Comparison of ENCODE assay signal across 9 cellular contexts in genomic region chr1:148529101-148529567, GRCh38. TPM values are rescaled to one million over a fixed set of nuclear protein-coding genes. Genes with fewer than 3 reads are reported as not detected.
DNase-seq lines count a peak whose midpoint lies in the region; ATAC-seq and TF ChIP-seq lines count a peak whose summit lies in the region.
"Not testable (repeated sequence)": the region's sequence is repeated elsewhere in the genome, so short reads cannot be mapped to it uniquely, and the experiment has no call there.
"Had no signal": no experiment of that assay in that cellular context is flagged by ENCODE, and none has a peak within 500 bp of the region (broad histone marks: within the 10 kb centered on the region; RNA-seq: fewer than 3 reads in every experiment).

No MANE protein-coding gene starts in this region.

- H3K4me2 ChIP-seq in HCT116 (ENCODE audit: low read length), result peak overlapping the region; percentile 28; the same call in 1 of the 2 replicates

- not testable (repeated sequence) for H3K36me3 Mint-ChIP-seq in activated CD4-positive, alpha-beta T cell treated with anti-CD3 and anti-CD28 coated beads, Interleukin-2, amount 10 ng/mL, durations not matched to agents 24 days and 14 days (ENCODE audit: low read depth); mesothelial cell of epicardium

- not testable (repeated sequence) for H3K4me3 ChIP-seq in HCT116 (replicated peaks in 1 of 2; ENCODE audit: low read depth in 1 of 2, low read length in 2 of 2)
- H3K4me3 ChIP-seq in adipocyte (ENCODE audit: low read length), result peak overlapping the region; percentile 33

- DNase-seq in HCT116 (ENCODE audit: low read depth, low spot score) (peak; percentile 71), NOMO-1 treated with DMSO at 0.1 percent for 48 hours (lab: John Stamatoyannopoulos, UW; ENCODE audit: unreplicated experiment) (peak; percentile 5), adipocyte (ENCODE audit: low read depth) (peak; percentile 31), fibroblast of peridontal ligament (ENCODE audit: extremely low read depth) (peak; percentile 66), mesothelial cell of epicardium (ENCODE audit: low spot score in 2 of 2, unreplicated experiment in 2 of 2) (peak in 1 of 2 experiments; percentile 41)
- peak; percentile 88 for DNase-seq in activated CD4-positive, alpha-beta T cell treated with anti-CD3 and anti-CD28 coated beads, Interleukin-2, amount 10 ng/mL, durations not matched to agents 24 days and 14 days
- DNase-seq in stimulated activated CD4-positive, alpha-beta T cell treated with anti-CD3 and anti-CD28 coated beads, Interleukin-1b, Interleukin-23, amount 100 ng/mL, for 4 hours (ENCODE audit: low read depth in 2 of 2), result peak; percentile 56 to 63

- POLR2A ChIA-PET in HCT116 (lab: Charles Lee), result not testable (repeated sequence)

- H3K79me2 ChIP-seq in HCT116 (ENCODE audit: insufficient read depth, low read length), result not testable (repeated sequence)

- H3K9ac ChIP-seq in HCT116 (ENCODE audit: low read length); adipocyte (ENCODE audit: low read length): not testable (repeated sequence)

- H3K36me3 ChIP-seq in HCT116 (ENCODE audit: control insufficient read depth in 1 of 2, insufficient read depth in 2 of 2, low read length in 2 of 2); adipocyte (ENCODE audit: control insufficient read depth, insufficient read depth, low read length, severe bottlenecking): not testable (repeated sequence)

- not testable (repeated sequence) for H3K9me3 ChIP-seq in HCT116 (ENCODE audit: control insufficient read depth in 1 of 2, insufficient read depth in 1 of 2, low read depth in 1 of 2, low read length in 2 of 2); adipocyte (ENCODE audit: control insufficient read depth, low read length)

- H3K27ac ChIP-seq in 22Rv1, result peak overlapping the region; percentile 80
- not testable (repeated sequence) for H3K27ac ChIP-seq in HCT116 (ENCODE audit: low read depth, low read length)

- not testable (repeated sequence) for H3K4me1 Mint-ChIP-seq in activated CD4-positive, alpha-beta T cell treated with anti-CD3 and anti-CD28 coated beads, Interleukin-2, amount 10 ng/mL, durations not matched to agents 24 days and 14 days; mesothelial cell of epicardium

- TF ChIP-seq RAD21 in HCT116 (IDR thresholded peaks at IDR 0.05; ENCODE audit: low read depth), result peak; percentile 7; the same call in 1 of the 2 replicates

- not testable (repeated sequence) for H4K20me1 ChIP-seq in HCT116 (ENCODE audit: insufficient read depth)

- peak overlapping the region; percentile 9 for H3K27ac Mint-ChIP-seq in activated CD4-positive, alpha-beta T cell treated with anti-CD3 and anti-CD28 coated beads, Interleukin-2, amount 10 ng/mL, durations not matched to agents 24 days and 14 days
- peak overlapping the region; percentile 72 for H3K27ac Mint-ChIP-seq in mesothelial cell of epicardium

- not testable (repeated sequence) for H3K9me3 Mint-ChIP-seq in activated CD4-positive, alpha-beta T cell treated with anti-CD3 and anti-CD28 coated beads, Interleukin-2, amount 10 ng/mL, durations not matched to agents 24 days and 14 days; mesothelial cell of epicardium

- H3K9me2 ChIP-seq in HCT116 (ENCODE audit: insufficient read depth), result not testable (repeated sequence)

- ATAC-seq in HCT116, result peak; percentile 42; the same call in 1 of the 2 replicates

- intact Hi-C loops in HCT116 (cut with micrococcal nuclease), result loop anchor here (10.0 kb wide), 1 partner anchor 264 kb away; no protein-coding TSS in a partner anchor
- intact Hi-C loops in activated CD4-positive, alpha-beta T cell treated with anti-CD3 and anti-CD28 coated beads, Interleukin-2, amount 10 ng/mL, durations not matched to agents 24 days and 14 days (cut with micrococcal nuclease), result loop anchor here (10.0 kb wide), 1 partner anchor 154 kb away; no protein-coding TSS in a partner anchor

- not testable (repeated sequence) for H3K27me3 ChIP-seq in HCT116 (ENCODE audit: insufficient read depth, low read length); adipocyte (replicated peaks; ENCODE audit: control insufficient read depth, insufficient read depth, low read length)

- not testable (repeated sequence) for H2AFZ ChIP-seq in HCT116 (ENCODE audit: low read depth, low read length, poor library complexity, severe bottlenecking)

- CTCF ChIA-PET in HCT116 (lab: Charles Lee), result not testable (repeated sequence)

- RAD21 ChIA-PET in HCT116 (lab: Charles Lee; ENCODE audit: low non-redundant PET in 1 of 2, low total read pairs in 2 of 2, uncharacterized antibody in 2 of 2, unreplicated experiment in 2 of 2), result not testable (repeated sequence)

- not testable (repeated sequence) for H3K4me1 ChIP-seq in HCT116 (ENCODE audit: control insufficient read depth in 1 of 2, insufficient read depth in 2 of 2, low read length in 2 of 2); adipocyte (ENCODE audit: control insufficient read depth, insufficient read depth, low read length)

- BruUV-seq in HCT116 (replicated peaks; lab: Mats Ljungman, UMichigan), result not testable (repeated sequence)

- peak overlapping the region; percentile 64 for H3K4me3 Mint-ChIP-seq in activated CD4-positive, alpha-beta T cell treated with anti-CD3 and anti-CD28 coated beads, Interleukin-2, amount 10 ng/mL, durations not matched to agents 24 days and 14 days
- peak overlapping the region; percentile 64 for H3K4me3 Mint-ChIP-seq in mesothelial cell of epicardium

- not testable (repeated sequence) for H3K27me3 Mint-ChIP-seq in activated CD4-positive, alpha-beta T cell treated with anti-CD3 and anti-CD28 coated beads, Interleukin-2, amount 10 ng/mL, durations not matched to agents 24 days and 14 days; mesothelial cell of epicardium (ENCODE audit: low read depth)

- not testable (repeated sequence) for TF ChIP-seq POLR2A in HCT116 (IDR thresholded peaks at IDR 0.05; ENCODE audit: borderline replicate concordance, extremely low read depth, insufficient read depth, insufficient read length)

- not testable (repeated sequence) for TF ChIP-seq CTCF in 22Rv1 (IDR thresholded peaks at IDR 0.05); HCT116 (IDR thresholded peaks at IDR 0.05 in 2 of 3, conservative IDR thresholded peaks at IDR 0.05 in 1 of 3; ENCODE audit: borderline replicate concordance in 1 of 3, insufficient read depth in 1 of 3, low read depth in 2 of 3, low read length in 2 of 3); mesothelial cell of epicardium (IDR thresholded peaks at IDR 0.05; ENCODE audit: unreplicated experiment)

TF ChIP-seq in HCT116, 20 proteins besides CTCF, POLR2A, EP300 and RAD21:
- TF ChIP-seq ATF3 (IDR thresholded peaks at IDR 0.05), result peak; percentile 81
- 0 out of 2 replicates have a peak, but pooled peaks have one; percentile 21 for TF ChIP-seq POLR2AphosphoS5 (IDR thresholded peaks at IDR 0.05; ENCODE audit: low read depth, low read length)
- peak; percentile 37; the same call in 1 of the 2 replicates for TF ChIP-seq CBX3 (IDR thresholded peaks at IDR 0.05; ENCODE audit: low read depth)

RNA-seq across cellular contexts. Expression of gene PPIAL4G, which starts 46.0 kb away (rescaled TPM):
- not detected for total RNA-seq in HCT116 (2021; ENCODE audit: unreplicated experiment)
- not detected in 2 replicates for polyA plus RNA-seq in HCT116 (2012)
- total RNA-seq in activated CD4-positive, alpha-beta T cell treated with anti-CD3 and anti-CD28 coated beads, Interleukin-2, amount 10 ng/mL, durations not matched to agents 24 days and 14 days, result 0.09 and 0.17 TPM in 2 replicates
- 0.13 TPM in 1 of 3 replicates, not detected in the others for total RNA-seq in mesothelial cell of epicardium
- total RNA-seq: pulmonary artery endothelial cell had no signal
